ENCODE assay signal across 1 cellular context in the genomic region with DNA sequence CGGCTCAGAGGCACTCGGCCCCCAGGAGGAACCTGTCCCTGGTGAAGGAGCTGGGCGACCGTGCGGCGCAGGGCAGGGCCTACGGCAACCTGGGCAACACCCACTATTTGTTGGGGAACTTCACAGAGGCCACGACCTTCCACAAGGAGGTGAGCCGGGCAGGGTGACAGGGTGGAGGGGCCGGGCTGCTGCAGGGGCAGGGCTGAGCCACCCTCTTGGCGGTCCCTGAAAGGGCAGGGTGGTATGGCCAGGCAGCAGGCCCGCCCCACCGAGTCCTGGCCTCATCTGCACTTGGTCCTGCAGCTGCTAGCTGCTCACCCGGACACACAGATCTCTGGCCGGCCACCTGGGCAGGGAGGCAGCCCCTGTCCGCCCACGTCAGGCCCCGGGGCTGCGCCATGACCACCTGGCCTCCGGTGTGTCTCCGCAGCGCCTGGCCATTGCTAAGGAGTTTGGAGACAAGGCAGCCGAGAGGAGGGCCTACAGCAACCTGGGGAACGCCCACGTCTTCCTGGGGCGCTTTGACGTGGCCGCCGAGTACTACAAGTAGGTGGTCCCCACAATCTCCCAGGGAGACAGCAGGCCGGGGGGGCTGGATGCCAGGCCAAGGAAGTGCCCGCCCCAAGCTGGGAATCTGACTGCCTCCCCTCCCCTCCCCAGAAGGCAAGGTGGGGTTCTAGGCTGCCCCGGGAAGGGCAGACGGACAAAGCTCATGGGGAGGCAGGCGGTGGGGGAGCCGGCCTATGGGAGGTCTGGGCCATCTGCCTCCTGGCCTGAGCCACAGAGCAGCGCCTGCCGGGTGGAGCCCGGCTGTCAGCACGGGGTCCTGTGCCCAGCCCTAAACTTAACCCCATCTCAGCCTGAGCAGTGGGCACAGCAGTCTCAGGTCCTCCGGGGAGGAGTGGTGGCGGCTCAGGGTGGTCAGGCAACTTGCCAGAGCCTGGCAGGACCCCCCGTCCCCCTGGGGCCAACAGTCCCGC.
TF ChIP-seq lines count a peak whose summit lies in the region.

No MANE protein-coding gene starts in this region.

TF ChIP-seq in K562, 482 proteins besides CTCF, POLR2A, EP300 and RAD21:
- TF ChIP-seq ARHGAP35 (IDR thresholded peaks at IDR 0.05; ENCODE audit: partially characterized antibody) (no peak), CBFB (CRISPR knock-in tag; IDR thresholded peaks at IDR 0.05) (no peak), RBM22 (IDR thresholded peaks at IDR 0.05; ENCODE audit: low read depth, low read length, poor library complexity, severe bottlenecking) (no peak), FOXJ2 (tag; IDR thresholded peaks at IDR 0.05) (no peak), POLR2G (IDR thresholded peaks at IDR 0.05; ENCODE audit: low read depth, low read length) (peak; percentile 25; the same call in 1 of the 2 replicates)
